Comparison of ENCODE assay signal across 11 cellular contexts in genomic region chrX:111164728-111165127, GRCh38.
DNase-seq lines count a peak whose midpoint lies in the region; ATAC-seq and TF ChIP-seq lines count a peak whose summit lies in the region.
"Had no signal": no experiment of that assay in that cellular context is flagged by ENCODE, and none has a peak within 500 bp of the region (broad histone marks: within the 10 kb centered on the region; RNA-seq: fewer than 3 reads in every experiment).

No MANE protein-coding gene starts in this region.

- DNase-seq in OCI-M1 (lab: John Stamatoyannopoulos, UW): peak; percentile 15
- DNase-seq in fibroblast of the aortic adventitia (ENCODE audit: low read depth): peak; percentile 4
- DNase-seq in NCI-H187 (lab: John Stamatoyannopoulos, UW): no peak
- DNase-seq in activated naive CD4-positive, alpha-beta T cell (lab: John Stamatoyannopoulos, UW): no peak
- no peak for DNase-seq in DMS153 treated with DMSO at 0.1 percent for 48 hours (lab: John Stamatoyannopoulos, UW; ENCODE audit: unreplicated experiment)
- DNase-seq: DMS79, SHP77 treated with DMSO at 0.1 percent for 48 hours had no signal

- TF ChIP-seq CTCF in 22Rv1 (IDR thresholded peaks at IDR 0.05) (peak; percentile 35), GM12872 (IDR thresholded peaks at IDR 0.05; ENCODE audit: insufficient read depth, low read depth, low read length) (peak; percentile 19; the same call in 1 of the 3 replicates), fibroblast of the aortic adventitia (IDR thresholded peaks at IDR 0.05; ENCODE audit: insufficient read depth, low read length) (peak; percentile 33)

- H3K4me3 ChIP-seq in fibroblast of the aortic adventitia (ENCODE audit: low read depth, low read length): no peak overlapping the region
- H3K4me3 ChIP-seq: mucosa of descending colon had no signal

- no peak overlapping the region for H3K27ac ChIP-seq in 22Rv1

- ATAC-seq in GM19395 (IDR thresholded peaks at IDR 0.05; ENCODE audit: unreplicated experiment): no peak
- ATAC-seq: mucosa of descending colon had no signal

Comparison
In these comparisons a context has a peak if more than half of its experiments do, and no peak if none do; other contexts are left out.
1. DNase-seq: peak in OCI-M1 (single experiment) and fibroblast of the aortic adventitia (single experiment); none in NCI-H187 (0 of 2), activated naive CD4-positive, alpha-beta T cell (0 of 4) and DMS153 treated with DMSO at 0.1 percent for 48 hours (single experiment).
2. Peak in every context shown above with its lines, with median percentiles within 50 percentile points of each other: CTCF ChIP-seq.